8 cellular contexts compared by ENCODE assay signal in the genomic region with DNA sequence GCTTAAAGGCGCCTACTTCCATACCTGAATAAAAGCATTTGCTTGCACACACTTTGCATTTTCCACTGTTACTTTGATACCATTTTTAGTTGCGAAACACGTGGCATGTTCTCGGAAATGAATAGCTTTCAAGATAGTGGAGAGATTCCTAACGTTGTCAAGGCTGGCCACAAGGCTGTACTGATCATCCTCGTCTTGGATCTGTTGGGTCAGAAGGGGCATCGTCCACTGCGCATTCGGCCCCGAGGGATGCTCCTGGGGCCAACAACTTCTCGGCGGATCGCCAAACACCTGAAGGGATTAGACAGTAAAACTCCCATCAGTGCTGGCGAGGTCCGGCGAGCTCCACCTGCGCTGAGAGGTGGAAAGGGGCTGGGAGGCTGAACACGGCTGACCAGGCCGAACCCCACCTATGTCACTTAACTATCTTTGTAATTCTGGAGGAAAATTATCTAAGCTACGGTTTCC. TPM values are rescaled to one million over a fixed set of nuclear protein-coding genes. Genes with fewer than 3 reads are reported as not detected.
DNase-seq lines count a peak whose midpoint lies in the region; ATAC-seq, FAIRE-seq and TF ChIP-seq lines count a peak whose summit lies in the region.

No MANE protein-coding gene starts in this region.

- no peaks in the 10 kb centered on the region for H3K9me1 ChIP-seq in K562 (ENCODE audit: control insufficient read depth, insufficient read depth, low read length)

- peaks cover 90% of the 10 kb centered on the region for H3K79me2 ChIP-seq in K562 (ENCODE audit: control insufficient read depth, insufficient read depth, low read length)

- no peak for TF ChIP-seq RAD21 in K562 (CRISPR knock-in tag; conservative IDR thresholded peaks at IDR 0.05 in 1 of 2, IDR thresholded peaks at IDR 0.05 in 1 of 2)

- H3K36me3 ChIP-seq in K562 (ENCODE audit: control insufficient read depth, insufficient read depth, low read length): peaks cover 82% of the 10 kb centered on the region
- H3K36me3 ChIP-seq in suprapubic skin: peaks cover 28% of the 10 kb centered on the region

- H3K9me3 ChIP-seq in K562 (replicated peaks; ENCODE audit: control insufficient read depth, insufficient read depth, low read depth, low read length): no peaks in the 10 kb centered on the region
- H3K9me3 ChIP-seq in suprapubic skin: no peaks in the 10 kb centered on the region

- TF ChIP-seq POLR2A in K562 (conservative IDR thresholded peaks at IDR 0.05) (no peak), suprapubic skin (IDR thresholded peaks at IDR 0.05) (no peak)

- peak overlapping the region; percentile 94 for H3K4me3 ChIP-seq in K562
- H3K4me3 ChIP-seq in suprapubic skin: peak overlapping the region; percentile 91

- WGBS in K562 (ENCODE audit: insufficient coverage, low coverage, missing lambda C conversion rate): under 1% methylated on average over 20 of the region's 20 CpGs
- WGBS in suprapubic skin: 2% methylated on average over 20 of the region's 20 CpGs

- 0 out of 6 replicates have a peak, but pooled peaks of 1 of the 3 experiments have one; percentile 11 for TF ChIP-seq CTCF in K562 (IDR thresholded peaks at IDR 0.05 in 2 of 3, conservative IDR thresholded peaks at IDR 0.05 in 1 of 3; ENCODE audit: insufficient read depth in 2 of 3, low read depth in 1 of 3, low read length in 3 of 3)
- no peak for TF ChIP-seq CTCF in suprapubic skin (IDR thresholded peaks at IDR 0.05)

- intact Hi-C loops in K562 (cut with micrococcal nuclease): loop anchor here (1.0 to 5.0 kb wide), 3 partner anchors 15 to 217 kb away; a partner anchor contains a TSS

- peak overlapping the region; percentile 95 for H3K27ac ChIP-seq in K562 (ENCODE audit: extremely low read depth, low read depth, low read length)
- peak overlapping the region; percentile 74 for H3K27ac ChIP-seq in layer of hippocampus (ENCODE audit: low read depth, low read length)
- peak overlapping the region; percentile 92 for H3K27ac ChIP-seq in suprapubic skin

- H2AFZ ChIP-seq in K562 (ENCODE audit: low read depth, low read length): peak overlapping the region; percentile 90

- TF ChIP-seq EP300 in K562 (IDR thresholded peaks at IDR 0.05; ENCODE audit: low read length) (no peak), suprapubic skin (IDR thresholded peaks at IDR 0.05) (no peak)

- H4K20me1 ChIP-seq in K562 (replicated peaks; ENCODE audit: control insufficient read depth, insufficient read depth, low read length): peaks cover 8% of the 10 kb centered on the region

- DNase-seq in activated CD4-positive, alpha-beta T cell treated with anti-CD3 and anti-CD28 coated beads for 4 hours: peak; percentile 12 to 24
- no peak for DNase-seq in activated CD4-positive, alpha-beta T cell treated with anti-CD3 and anti-CD28 coated beads for 1 hour
- peak; percentile 54 to 72 for DNase-seq in NCI-H526 (lab: John Stamatoyannopoulos, UW)
- peak; percentile 47 to 75 (median 52) for DNase-seq in K562 (ENCODE audit: extremely low read depth in 1 of 4, low spot score in 3 of 4)
- DNase-seq in suprapubic skin (ENCODE audit: low spot score in 2 of 2): peak; percentile 70 to 80
- no peak for DNase-seq in COR-L47 (lab: John Stamatoyannopoulos, UW)

- H3K4me1 ChIP-seq in K562 (replicated peaks in 1 of 2; ENCODE audit: control insufficient read depth in 2 of 2, insufficient read depth in 2 of 2, low read length in 2 of 2) (peaks cover 8 to 10% of the 10 kb centered on the region in 2 experiments; a peak in 4 of 5 replicates), suprapubic skin (peaks cover 32% of the 10 kb centered on the region)

- POLR2A ChIA-PET in K562 (lab: Yijun Ruan, JAX): interaction anchor here (0.7 to 6.4 kb wide), 27 partner anchors 8 to 440 kb away, joined by 3 to 67 read pairs (median 5); a partner anchor contains a TSS

- no peaks in the 10 kb centered on the region for H3K27me3 ChIP-seq in K562 (ENCODE audit: control insufficient read depth in 2 of 2, insufficient read depth in 2 of 2, low read length in 2 of 2)
- no peaks in the 10 kb centered on the region for H3K27me3 ChIP-seq in layer of hippocampus (ENCODE audit: control insufficient read depth, insufficient read depth, low read length)
- no peaks in the 10 kb centered on the region for H3K27me3 ChIP-seq in suprapubic skin

- FAIRE-seq in K562 (lab: Jason Lieb, UNC): peak; percentile 69

- in situ Hi-C loops in K562 (cut with MboI): loop anchor here (25.0 kb wide), 1 partner anchor 1452 kb away; no protein-coding TSS in a partner anchor

- TSS peak; percentile 57 for BruUV-seq in K562 (replicated peaks; lab: Mats Ljungman, UMichigan)

- peak overlapping the region; percentile 98 for H3K4me2 ChIP-seq in K562 (ENCODE audit: insufficient read depth, low read length)

- ATAC-seq in HG02759 (IDR thresholded peaks at IDR 0.05; ENCODE audit: unreplicated experiment) (peak; percentile 18), K562 (peak; percentile 46)

- CTCF ChIA-PET in K562 (lab: Yijun Ruan, JAX; ENCODE audit: low intra/inter-chr PET ratio): no interaction called here

- peak overlapping the region; percentile 99 to 100 for H3K9ac ChIP-seq in K562 (ENCODE audit: insufficient read depth in 1 of 2, low read depth in 2 of 2, low read length in 2 of 2)

TF ChIP-seq in K562, 482 proteins besides CTCF, POLR2A, EP300 and RAD21 (continues in another document):
- TF ChIP-seq TEAD1 (CRISPR knock-in tag; IDR thresholded peaks at IDR 0.05) (0 out of 4 replicates have a peak, but pooled peaks of 1 of the 2 experiments have one; percentile 13), NFIC (IDR thresholded peaks at IDR 0.05) (peak; percentile 29), HLTF (IDR thresholded peaks at IDR 0.05) (peak; percentile 95)

RNA-seq across cellular contexts. Expression of a gene that starts 0.6 kb away (rescaled TPM):
- 75.3 and 78.4 TPM in 2 replicates for total RNA-seq in K562 (2011; cell fraction: chromatin; rRNA removed; ENCODE audit: low replicate concordance)
- total RNA-seq in K562 (2011; cell fraction: nucleolus; rRNA removed): 50.4 and 59.2 TPM in 2 replicates
- total RNA-seq in K562 (2011; cell fraction: nucleoplasm; rRNA removed): 51.7 and 52.6 TPM in 2 replicates
- 52.9 and 62.7 TPM in 2 replicates for total RNA-seq in K562 (2014; rRNA removed)
- 59.4 and 60.9 TPM in 2 replicates for total RNA-seq in K562 (2014; rRNA removed; fragmentation: Illumina TruSeq; extraction: Trizol)
- 52.4 and 60.8 TPM in 2 replicates for total RNA-seq in K562 (2015; rRNA removed; fragmentation: Illumina TruSeq; extraction: Trizol)
- 54.1 and 54.9 TPM in 2 replicates for total RNA-seq in K562 (2021)
- 52.1 and 78.1 TPM in 2 replicates for polyA plus RNA-seq in K562 (2011; rRNA removed)
- polyA plus RNA-seq in K562 (2011; cell fraction: cytosol; rRNA removed): 22.0 and 25.7 TPM in 2 replicates
- 28.3 and 30.4 TPM in 2 replicates for polyA plus RNA-seq in K562 (2011; cell fraction: nucleus; rRNA removed)
- 33.4 and 56.4 TPM in 2 replicates for polyA plus RNA-seq in K562 (2012)
- polyA plus RNA-seq in K562 (2014; fragmentation: Illumina TruSeq; extraction: Trizol): 44.5 and 54.9 TPM in 2 replicates
- polyA plus RNA-seq in K562 (2014; fragmentation: Nextera tagmentation; extraction: Ambion mirVana): 100 to 1,000 TPM; 120 to 148 TPM
- 54.4 and 69.3 TPM in 2 replicates for polyA plus RNA-seq in K562 (2014; rRNA removed)
- polyA minus RNA-seq in K562 (2011; rRNA and poly(A)+ RNA removed): 59.4 and 68.8 TPM in 2 replicates
- 30.7 and 38.0 TPM in 2 replicates for polyA minus RNA-seq in K562 (2011; cell fraction: cytosol; rRNA and poly(A)+ RNA removed)
- 52.6 and 58.6 TPM in 2 replicates for polyA minus RNA-seq in K562 (2011; cell fraction: nucleus; rRNA and poly(A)+ RNA removed)
- total RNA-seq in suprapubic skin: 10 to 100 TPM; 11.4 to 29.9 (median 17.7) TPM

RNA-seq across cellular contexts. Expression of a gene that starts 0.8 kb away (rescaled TPM):
- total RNA-seq in K562 (2011; cell fraction: chromatin; rRNA removed; ENCODE audit: low replicate concordance): 40.7 and 142 TPM in 2 replicates
- total RNA-seq in K562 (2011; cell fraction: nucleolus; rRNA removed): 26.7 and 34.7 TPM in 2 replicates
- 60.4 and 72.4 TPM in 2 replicates for total RNA-seq in K562 (2011; cell fraction: nucleoplasm; rRNA removed)
- total RNA-seq in K562 (2014; rRNA removed) (118 and 119 TPM in 2 replicates), K562 (2014; rRNA removed; fragmentation: Illumina TruSeq; extraction: Trizol) (159 and 166 TPM in 2 replicates), K562 (2015; rRNA removed; fragmentation: Illumina TruSeq; extraction: Trizol) (156 and 169 TPM in 2 replicates), K562 (2021) (115 and 119 TPM in 2 replicates), suprapubic skin (10 to 100 TPM; 21.9 to 33.3 (median 29.8) TPM)
- polyA plus RNA-seq in K562 (2011; rRNA removed) (112 and 161 TPM in 2 replicates), K562 (2014; fragmentation: Illumina TruSeq; extraction: Trizol) (142 and 193 TPM in 2 replicates), K562 (2014; fragmentation: Nextera tagmentation; extraction: Ambion mirVana) (100 to 1,000 TPM; 125 to 157 TPM), K562 (2014; rRNA removed) (161 and 170 TPM in 2 replicates)
- 17.1 and 48.8 TPM in 2 replicates for polyA plus RNA-seq in K562 (2011; cell fraction: cytosol; rRNA removed)
- polyA plus RNA-seq in K562 (2011; cell fraction: nucleus; rRNA removed): 26.1 and 46.6 TPM in 2 replicates
- polyA plus RNA-seq in K562 (2012): 59.1 and 82.5 TPM in 2 replicates
- 104 and 106 TPM in 2 replicates for polyA minus RNA-seq in K562 (2011; rRNA and poly(A)+ RNA removed)
- polyA minus RNA-seq in K562 (2011; cell fraction: cytosol; rRNA and poly(A)+ RNA removed): 40.9 and 62.6 TPM in 2 replicates
- polyA minus RNA-seq in K562 (2011; cell fraction: nucleus; rRNA and poly(A)+ RNA removed): 34.1 and 61.0 TPM in 2 replicates

RNA-seq across cellular contexts. Expression of a gene that starts 14.7 kb away (rescaled TPM):
- 39.8 and 116 TPM in 2 replicates for total RNA-seq in K562 (2011; cell fraction: chromatin; rRNA removed; ENCODE audit: low replicate concordance)
- total RNA-seq in K562 (2011; cell fraction: nucleolus; rRNA removed): 17.7 and 25.3 TPM in 2 replicates
- total RNA-seq in K562 (2011; cell fraction: nucleoplasm; rRNA removed): 46.5 and 68.7 TPM in 2 replicates
- total RNA-seq in K562 (2014; rRNA removed) (77.5 and 83.3 TPM in 2 replicates), K562 (2014; rRNA removed; fragmentation: Illumina TruSeq; extraction: Trizol) (104 and 118 TPM in 2 replicates), K562 (2015; rRNA removed; fragmentation: Illumina TruSeq; extraction: Trizol) (98.0 and 102 TPM in 2 replicates), K562 (2021) (66.3 and 70.7 TPM in 2 replicates), suprapubic skin (10 to 100 TPM; 19.1 to 40.6 (median 25.8) TPM)
- polyA plus RNA-seq in K562 (2011; rRNA removed) (32.2 and 58.5 TPM in 2 replicates), K562 (2014; fragmentation: Illumina TruSeq; extraction: Trizol) (86.5 and 105 TPM in 2 replicates), K562 (2014; fragmentation: Nextera tagmentation; extraction: Ambion mirVana) (10 to 100 TPM; 26.6 to 29.7 TPM), K562 (2014; rRNA removed) (54.9 and 63.9 TPM in 2 replicates)
- polyA plus RNA-seq in K562 (2011; cell fraction: cytosol; rRNA removed): 7.0 and 12.1 TPM in 2 replicates
- 19.7 and 23.1 TPM in 2 replicates for polyA plus RNA-seq in K562 (2011; cell fraction: nucleus; rRNA removed)
- polyA plus RNA-seq in K562 (2012): 51.5 and 71.1 TPM in 2 replicates
- 80.9 and 97.2 TPM in 2 replicates for polyA minus RNA-seq in K562 (2011; rRNA and poly(A)+ RNA removed)
- polyA minus RNA-seq in K562 (2011; cell fraction: cytosol; rRNA and poly(A)+ RNA removed): 25.2 and 31.1 TPM in 2 replicates
- polyA minus RNA-seq in K562 (2011; cell fraction: nucleus; rRNA and poly(A)+ RNA removed): 20.7 and 45.9 TPM in 2 replicates

Comparison
In these comparisons a context has a peak if more than half of its experiments do, and no peak if none do; other contexts are left out.
1. DNase-seq: peak in activated CD4-positive, alpha-beta T cell treated with anti-CD3 and anti-CD28 coated beads for 4 hours (2 of 2), NCI-H526 (2 of 2), K562 (4 of 4) and suprapubic skin (2 of 2); none in activated CD4-positive, alpha-beta T cell treated with anti-CD3 and anti-CD28 coated beads for 1 hour (single experiment) and COR-L47 (single experiment).
2. Peak in every context shown above with its lines, with median percentiles within 50 percentile points of each other: H3K27ac ChIP-seq.